8 cellular contexts compared by ENCODE assay signal in the genomic region with DNA sequence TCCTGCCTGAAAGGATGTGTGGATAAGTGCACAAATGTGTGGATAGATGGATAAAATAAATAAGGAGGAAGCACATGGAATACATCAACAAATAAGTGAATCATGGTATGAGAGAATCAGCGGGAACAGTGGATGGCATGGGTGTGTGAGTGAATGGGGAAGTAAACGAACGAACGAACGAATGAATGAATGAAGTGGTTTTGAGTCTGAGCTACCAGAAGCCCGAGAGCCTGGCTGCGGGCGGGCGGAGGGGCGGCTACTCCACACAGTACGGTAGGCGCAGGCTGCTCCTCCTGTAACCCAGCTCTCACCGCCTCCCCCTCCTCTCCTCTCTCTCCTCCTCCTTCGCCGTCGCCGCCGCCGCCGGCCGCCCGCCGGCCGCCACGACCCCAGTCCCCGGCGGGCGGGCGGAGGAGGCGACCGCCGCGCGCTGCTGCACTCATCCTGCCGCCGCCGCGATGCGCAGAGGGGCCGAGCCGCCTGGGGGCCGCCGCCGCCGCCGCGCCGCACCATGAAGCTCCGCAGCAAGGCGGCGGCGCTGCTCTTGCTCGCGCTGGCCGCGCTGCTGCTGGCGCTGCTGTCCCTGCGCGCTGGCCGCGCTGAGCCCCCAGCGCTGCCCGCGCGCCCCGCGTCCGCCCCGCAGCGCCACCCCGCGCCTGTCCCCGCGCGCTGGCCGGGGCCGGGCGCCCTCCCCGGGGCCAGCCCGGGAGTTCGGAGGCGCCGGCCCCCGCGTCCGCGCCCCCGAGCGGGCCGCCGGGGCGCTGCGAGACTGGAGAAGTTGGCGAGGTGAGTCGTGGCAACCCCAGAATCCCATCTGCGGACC. TPM values are rescaled to one million over a fixed set of nuclear protein-coding genes. Genes with fewer than 3 reads are reported as not detected.
A peak's percentile ranks its signal among the peaks of the same experiment; 100 is the strongest.
DNase-seq lines count a peak whose midpoint lies in the region; ATAC-seq, FAIRE-seq and TF ChIP-seq lines count a peak whose summit lies in the region.

A gene with protein sequence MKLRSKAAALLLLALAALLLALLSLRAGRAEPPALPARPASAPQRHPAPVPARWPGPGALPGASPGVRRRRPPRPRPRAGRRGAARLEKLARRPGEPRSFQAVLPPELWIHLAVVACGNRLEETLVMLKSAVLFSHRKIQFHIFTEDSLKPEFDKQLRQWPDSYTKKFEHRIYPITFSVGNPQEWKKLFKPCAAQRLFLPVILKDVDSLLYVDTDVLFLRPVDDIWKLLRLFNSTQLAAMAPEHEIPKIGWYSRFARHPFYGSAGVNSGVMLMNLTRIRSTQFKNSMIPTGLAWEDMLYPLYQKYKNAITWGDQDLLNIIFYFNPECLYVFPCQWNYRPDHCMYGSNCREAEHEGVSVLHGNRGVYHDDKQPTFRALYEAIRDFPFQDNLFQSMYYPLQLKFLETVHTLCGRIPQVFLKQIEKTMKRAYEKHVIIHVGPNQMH (plus strand): TSS at position 324 of the 823 bp plus-strand sequence. CDS start 188 bp downstream, at position 512.

- intact Hi-C loops in left ventricle myocardium superior (cut with micrococcal nuclease), result no loop called here

- peak; percentile 70 for TF ChIP-seq CTCF in 22Rv1 (IDR thresholded peaks at IDR 0.05)

- H3K27ac ChIP-seq in 22Rv1, result no peak within 1 kb of the TSS

- DNase-seq in HT1080 (ENCODE audit: low read depth), result peak; percentile 84
- DNase-seq in RCC 7860 (ENCODE audit: low spot score), result peak; percentile 65
- DNase-seq in amygdala (lab: John Stamatoyannopoulos, UW), result peak in 53 of 56 donors; percentile 9 to 81 (median 57)
- peak; percentile 79 for DNase-seq in left ventricle myocardium superior
- peak; percentile 66 for DNase-seq in pons (ENCODE audit: low spot score)
- DNase-seq in NCI-H1694 (lab: John Stamatoyannopoulos, UW), result no peak

- no peak for FAIRE-seq in RCC 7860 (lab: Jason Lieb, UNC)

- ATAC-seq in GM18498 (IDR thresholded peaks at IDR 0.05; ENCODE audit: unreplicated experiment), result peak; percentile 76
- peak; percentile 81 for ATAC-seq in left ventricle myocardium superior

RNA-seq across cellular contexts. Expression of the gene that starts here (rescaled TPM):
- 8.0 and 11.3 TPM in 2 replicates for total RNA-seq in HT1080 (2014; rRNA removed; shearing (Covaris generic))
- 8.3 and 11.9 TPM in 2 replicates for polyA plus RNA-seq in HT1080 (2015; cell fraction: cytosol; rRNA removed)
- 4.2 and 4.7 TPM in 2 replicates for polyA plus RNA-seq in HT1080 (2015; cell fraction: nucleus; rRNA removed)
- 7.3 TPM for total RNA-seq in left ventricle myocardium superior
